In the genomic region with DNA sequence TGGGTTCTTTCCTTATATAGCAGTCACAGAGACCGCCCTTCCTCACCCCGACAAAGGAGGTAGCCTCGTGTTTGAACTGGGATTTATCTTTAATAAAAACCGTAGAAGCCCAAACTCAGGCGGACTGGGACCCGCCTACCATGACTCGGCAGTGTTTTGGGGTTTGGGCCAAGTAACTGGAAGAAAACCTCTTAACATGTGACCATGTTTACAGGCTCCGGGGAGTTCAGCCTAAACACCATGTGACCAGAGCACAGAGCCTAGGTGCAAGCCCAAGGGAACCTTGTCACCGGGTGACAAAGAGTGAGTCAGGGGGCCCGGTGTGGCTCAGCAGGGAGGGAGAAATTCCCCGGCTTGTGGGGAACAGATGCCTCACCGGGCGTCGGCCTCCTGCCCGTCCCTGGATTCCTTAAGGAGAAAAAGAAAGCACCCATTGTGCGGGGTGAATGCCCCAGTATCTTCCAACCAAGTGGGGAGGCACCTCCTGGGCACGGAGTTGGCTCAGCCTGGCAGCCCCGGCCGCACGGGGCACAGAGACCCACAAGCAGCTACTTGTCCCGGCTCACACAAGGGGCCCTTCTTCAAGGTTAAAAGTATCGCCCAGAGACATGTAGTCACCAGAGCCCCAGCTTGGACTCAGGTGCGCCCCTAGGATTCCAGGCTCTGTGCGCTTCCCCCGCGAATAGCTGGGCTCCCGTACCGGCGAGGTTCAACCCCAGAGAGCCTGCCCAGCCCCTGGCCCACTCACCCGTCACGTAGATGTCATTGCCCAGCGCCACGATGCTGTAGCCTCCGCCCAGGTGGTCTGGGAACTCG, we compare ENCODE assay signal across 8 cellular contexts. TPM values are rescaled to one million over a fixed set of nuclear protein-coding genes. Genes with fewer than 3 reads are reported as not detected.
DNase-seq lines count a peak whose midpoint lies in the region; ATAC-seq and TF ChIP-seq lines count a peak whose summit lies in the region.

No MANE protein-coding gene starts in this region.

- peaks cover 18% of the 10 kb centered on the region for H3K36me3 Mint-ChIP-seq in activated naive CD4-positive, alpha-beta T cell treated with anti-CD3 and anti-CD28 coated beads, Interleukin-2, amount 10 ng/mL, durations not matched to agents 7 days and 5 days

- CTCF ChIA-PET in activated naive CD4-positive, alpha-beta T cell treated with anti-CD3 and anti-CD28 coated beads, Interleukin-2, amount 10 ng/mL, durations not matched to agents 7 days and 5 days (lab: Charles Lee), result interaction anchor here (0.8 to 1.8 kb wide), 9 partner anchors 11 to 113 kb away, joined by 3 to 5 read pairs (median 3); a partner anchor contains a TSS

- H3K4me1 Mint-ChIP-seq in activated naive CD4-positive, alpha-beta T cell treated with anti-CD3 and anti-CD28 coated beads, Interleukin-2, amount 10 ng/mL, durations not matched to agents 7 days and 5 days, result peaks cover 49% of the 10 kb centered on the region

- no peak for TF ChIP-seq CTCF in gastroesophageal sphincter (IDR thresholded peaks at IDR 0.05)

- peak; percentile 52 to 57 for TF ChIP-seq POLR2A in gastroesophageal sphincter (IDR thresholded peaks at IDR 0.05)

- TF ChIP-seq EP300 in gastroesophageal sphincter (IDR thresholded peaks at IDR 0.05), result no peak

- peaks cover 19% of the 10 kb centered on the region; the same call in 1 of the 2 replicates for H3K36me3 ChIP-seq in SK-N-MC (ENCODE audit: insufficient read depth, low read length)
- H3K36me3 ChIP-seq in gastroesophageal sphincter, result peaks cover 0 to 35% of the 10 kb centered on the region in 2 donors
- peaks cover 25% of the 10 kb centered on the region for H3K36me3 ChIP-seq in thymus (ENCODE audit: control insufficient read depth, insufficient read depth)

- H3K4me3 ChIP-seq in SK-N-MC (peak overlapping the region; percentile 93), gastroesophageal sphincter (peak overlapping the region; percentile 53 to 99), thymus (ENCODE audit: low read length) (peak overlapping the region; percentile 92)

- peak overlapping the region; percentile 85 for H3K4me3 Mint-ChIP-seq in activated naive CD4-positive, alpha-beta T cell treated with anti-CD3 and anti-CD28 coated beads, Interleukin-2, amount 10 ng/mL, durations not matched to agents 7 days and 5 days

- H3K9me3 ChIP-seq in SK-N-MC (ENCODE audit: low read depth, low read length) (no peaks in the 10 kb centered on the region), gastroesophageal sphincter (no peaks in the 10 kb centered on the region), thymus (ENCODE audit: control insufficient read depth) (no peaks in the 10 kb centered on the region)

- peak overlapping the region; percentile 96 for H3K27ac Mint-ChIP-seq in activated naive CD4-positive, alpha-beta T cell treated with anti-CD3 and anti-CD28 coated beads, Interleukin-2, amount 10 ng/mL, durations not matched to agents 7 days and 5 days

- H3K27me3 ChIP-seq in gastroesophageal sphincter, result no peaks in the 10 kb centered on the region
- H3K27me3 ChIP-seq in thymus (ENCODE audit: control insufficient read depth, insufficient read depth), result no peaks in the 10 kb centered on the region

- H3K9me3 Mint-ChIP-seq in activated naive CD4-positive, alpha-beta T cell treated with anti-CD3 and anti-CD28 coated beads, Interleukin-2, amount 10 ng/mL, durations not matched to agents 7 days and 5 days, result no peaks in the 10 kb centered on the region

- peak; percentile 37 for ATAC-seq in HG03378 (IDR thresholded peaks at IDR 0.05; ENCODE audit: unreplicated experiment)
- ATAC-seq in gastroesophageal sphincter, result peak; percentile 61

- H3K9ac ChIP-seq in SK-N-MC (ENCODE audit: insufficient read length), result peak overlapping the region; percentile 83

- peak; percentile 81 for DNase-seq in DMS 273 (lab: John Stamatoyannopoulos, UW; ENCODE audit: unreplicated experiment)
- no peak for DNase-seq in DMS 273 treated with DMSO at 0.1 percent for 48 hours (lab: John Stamatoyannopoulos, UW)
- no peak for DNase-seq in SK-N-MC (ENCODE audit: low read depth, low spot score)
- peak; percentile 84 for DNase-seq in activated naive CD4-positive, alpha-beta T cell treated with anti-CD3 and anti-CD28 coated beads, Interleukin-2, amount 10 ng/mL, durations not matched to agents 7 days and 5 days
- DNase-seq in non-pigmented ciliary epithelial cell (ENCODE audit: low read depth), result peak; percentile 79

- no peaks in the 10 kb centered on the region for H3K27me3 Mint-ChIP-seq in activated naive CD4-positive, alpha-beta T cell treated with anti-CD3 and anti-CD28 coated beads, Interleukin-2, amount 10 ng/mL, durations not matched to agents 7 days and 5 days

- 0% methylated on average over 6 of the region's 35 CpGs; no CpG with 5 or more reads in 1 of the 2 donors for WGBS in gastroesophageal sphincter (ENCODE audit: low coverage in 1 of 2), 2 donors
- under 1% methylated on average over 35 of the region's 35 CpGs for WGBS in thymus

- peaks cover 3 to 74% (median 52%) of the 10 kb centered on the region in 3 donors for H3K4me1 ChIP-seq in gastroesophageal sphincter
- H3K4me1 ChIP-seq in thymus (ENCODE audit: control insufficient read depth, insufficient read depth, low read length), result peaks cover 17% of the 10 kb centered on the region

- H3K27ac ChIP-seq in SK-N-MC, result peak overlapping the region; percentile 50; the same call in 1 of the 2 replicates
- peak overlapping the region; percentile 87 to 100 (median 98) for H3K27ac ChIP-seq in gastroesophageal sphincter
- H3K27ac ChIP-seq in thymus (ENCODE audit: low read depth), result peak overlapping the region; percentile 91

RNA-seq across cellular contexts. Expression of a gene that starts 1.4 kb away (rescaled TPM):
- 100 to 1,000 TPM in 2 of 4 donors, 10 to 100 TPM in 2; 83.6 to 131 (median 101) TPM for total RNA-seq in gastroesophageal sphincter
- 13.6 TPM for polyA plus RNA-seq in thymus

RNA-seq across cellular contexts. Expression of a gene that starts 12.3 kb away (rescaled TPM):
- total RNA-seq in gastroesophageal sphincter, result 10 to 100 TPM; 19.8 to 22.8 (median 20.5) TPM
- polyA plus RNA-seq in thymus, result 11.4 TPM

RNA-seq across cellular contexts. Expression of a gene that starts 21.5 kb away (rescaled TPM):
- 10 to 100 TPM; 12.7 to 17.7 (median 14.1) TPM for total RNA-seq in gastroesophageal sphincter
- polyA plus RNA-seq in thymus, result 124 TPM

RNA-seq across cellular contexts. Expression of a gene that starts 23.4 kb away (rescaled TPM):
- total RNA-seq in gastroesophageal sphincter, result 10 to 100 TPM; 16.3 to 36.9 (median 27.7) TPM
- 22.2 TPM for polyA plus RNA-seq in thymus

RNA-seq across cellular contexts. Expression of a gene that starts 46.1 kb away (rescaled TPM):
- not detected for total RNA-seq in gastroesophageal sphincter
- not detected for polyA plus RNA-seq in thymus

Comparison
In these comparisons a context has a peak if more than half of its experiments do, and no peak if none do; other contexts are left out.
1. DNase-seq: peak in DMS 273 (single experiment), activated naive CD4-positive, alpha-beta T cell treated with anti-CD3 and anti-CD28 coated beads, Interleukin-2, amount 10 ng/mL, durations not matched to agents 7 days and 5 days (single experiment) and non-pigmented ciliary epithelial cell (single experiment); none in DMS 273 treated with DMSO at 0.1 percent for 48 hours (single experiment) and SK-N-MC (single experiment).
2. Peak in every context shown above with its lines, with median percentiles within 50 percentile points of each other: H3K27ac ChIP-seq and H3K4me3 ChIP-seq.